2 cellular contexts compared by ENCODE assay signal in genomic region chr2:96353606-96354095, GRCh38.
TF ChIP-seq lines count a peak whose summit lies in the region.

No MANE protein-coding gene starts in this region.

TF ChIP-seq in liver, 16 proteins besides CTCF, POLR2A, EP300 and RAD21:
- TF ChIP-seq HNF4A (conservative IDR thresholded peaks at IDR 0.05) (no peak), SP1 (IDR thresholded peaks at IDR 0.05) (peak; percentile 51), GABPA (IDR thresholded peaks at IDR 0.05 in 1 of 2, conservative IDR thresholded peaks at IDR 0.05 in 1 of 2) (peak in 1 of 2 donors; percentile 37), RXRA (IDR thresholded peaks at IDR 0.05) (peak in 1 of 2 donors; percentile 49), TAF1 (conservative IDR thresholded peaks at IDR 0.05) (no peak), EGR1 (IDR thresholded peaks at IDR 0.05; ENCODE audit: low read depth in 2 of 2) (no peak), FOXA2 (IDR thresholded peaks at IDR 0.05) (no peak), MAX (IDR thresholded peaks at IDR 0.05) (no peak), JUND (IDR thresholded peaks at IDR 0.05) (no peak), HNF4G (IDR thresholded peaks at IDR 0.05) (no peak), YY1 (IDR thresholded peaks at IDR 0.05) (peak; percentile 22), NR2F2 (IDR thresholded peaks at IDR 0.05) (peak; percentile 62), FOXA1 (IDR thresholded peaks at IDR 0.05) (no peak)
- TF ChIP-seq, protein P1, sequence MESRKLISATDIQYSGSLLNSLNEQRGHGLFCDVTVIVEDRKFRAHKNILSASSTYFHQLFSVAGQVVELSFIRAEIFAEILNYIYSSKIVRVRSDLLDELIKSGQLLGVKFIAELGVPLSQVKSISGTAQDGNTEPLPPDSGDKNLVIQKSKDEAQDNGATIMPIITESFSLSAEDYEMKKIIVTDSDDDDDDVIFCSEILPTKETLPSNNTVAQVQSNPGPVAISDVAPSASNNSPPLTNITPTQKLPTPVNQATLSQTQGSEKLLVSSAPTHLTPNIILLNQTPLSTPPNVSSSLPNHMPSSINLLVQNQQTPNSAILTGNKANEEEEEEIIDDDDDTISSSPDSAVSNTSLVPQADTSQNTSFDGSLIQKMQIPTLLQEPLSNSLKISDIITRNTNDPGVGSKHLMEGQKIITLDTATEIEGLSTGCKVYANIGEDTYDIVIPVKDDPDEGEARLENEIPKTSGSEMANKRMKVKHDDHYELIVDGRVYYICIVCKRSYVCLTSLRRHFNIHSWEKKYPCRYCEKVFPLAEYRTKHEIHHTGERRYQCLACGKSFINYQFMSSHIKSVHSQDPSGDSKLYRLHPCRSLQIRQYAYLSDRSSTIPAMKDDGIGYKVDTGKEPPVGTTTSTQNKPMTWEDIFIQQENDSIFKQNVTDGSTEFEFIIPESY (IDR thresholded peaks at IDR 0.05): no peak
- TF ChIP-seq, protein P2, sequence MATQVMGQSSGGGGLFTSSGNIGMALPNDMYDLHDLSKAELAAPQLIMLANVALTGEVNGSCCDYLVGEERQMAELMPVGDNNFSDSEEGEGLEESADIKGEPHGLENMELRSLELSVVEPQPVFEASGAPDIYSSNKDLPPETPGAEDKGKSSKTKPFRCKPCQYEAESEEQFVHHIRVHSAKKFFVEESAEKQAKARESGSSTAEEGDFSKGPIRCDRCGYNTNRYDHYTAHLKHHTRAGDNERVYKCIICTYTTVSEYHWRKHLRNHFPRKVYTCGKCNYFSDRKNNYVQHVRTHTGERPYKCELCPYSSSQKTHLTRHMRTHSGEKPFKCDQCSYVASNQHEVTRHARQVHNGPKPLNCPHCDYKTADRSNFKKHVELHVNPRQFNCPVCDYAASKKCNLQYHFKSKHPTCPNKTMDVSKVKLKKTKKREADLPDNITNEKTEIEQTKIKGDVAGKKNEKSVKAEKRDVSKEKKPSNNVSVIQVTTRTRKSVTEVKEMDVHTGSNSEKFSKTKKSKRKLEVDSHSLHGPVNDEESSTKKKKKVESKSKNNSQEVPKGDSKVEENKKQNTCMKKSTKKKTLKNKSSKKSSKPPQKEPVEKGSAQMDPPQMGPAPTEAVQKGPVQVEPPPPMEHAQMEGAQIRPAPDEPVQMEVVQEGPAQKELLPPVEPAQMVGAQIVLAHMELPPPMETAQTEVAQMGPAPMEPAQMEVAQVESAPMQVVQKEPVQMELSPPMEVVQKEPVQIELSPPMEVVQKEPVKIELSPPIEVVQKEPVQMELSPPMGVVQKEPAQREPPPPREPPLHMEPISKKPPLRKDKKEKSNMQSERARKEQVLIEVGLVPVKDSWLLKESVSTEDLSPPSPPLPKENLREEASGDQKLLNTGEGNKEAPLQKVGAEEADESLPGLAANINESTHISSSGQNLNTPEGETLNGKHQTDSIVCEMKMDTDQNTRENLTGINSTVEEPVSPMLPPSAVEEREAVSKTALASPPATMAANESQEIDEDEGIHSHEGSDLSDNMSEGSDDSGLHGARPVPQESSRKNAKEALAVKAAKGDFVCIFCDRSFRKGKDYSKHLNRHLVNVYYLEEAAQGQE (IDR thresholded peaks at IDR 0.05): no peak
- TF ChIP-seq, protein P3, sequence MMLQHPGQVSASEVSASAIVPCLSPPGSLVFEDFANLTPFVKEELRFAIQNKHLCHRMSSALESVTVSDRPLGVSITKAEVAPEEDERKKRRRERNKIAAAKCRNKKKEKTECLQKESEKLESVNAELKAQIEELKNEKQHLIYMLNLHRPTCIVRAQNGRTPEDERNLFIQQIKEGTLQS (IDR thresholded peaks at IDR 0.05): no peak

TF ChIP-seq in HepG2, 621 proteins besides CTCF, POLR2A, EP300 and RAD21:
- TF ChIP-seq, protein P4, sequence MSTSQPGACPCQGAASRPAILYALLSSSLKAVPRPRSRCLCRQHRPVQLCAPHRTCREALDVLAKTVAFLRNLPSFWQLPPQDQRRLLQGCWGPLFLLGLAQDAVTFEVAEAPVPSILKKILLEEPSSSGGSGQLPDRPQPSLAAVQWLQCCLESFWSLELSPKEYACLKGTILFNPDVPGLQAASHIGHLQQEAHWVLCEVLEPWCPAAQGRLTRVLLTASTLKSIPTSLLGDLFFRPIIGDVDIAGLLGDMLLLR (CRISPR knock-in tag; IDR thresholded peaks at IDR 0.05): no peak
- TF ChIP-seq ELF4 (CRISPR knock-in tag; IDR thresholded peaks at IDR 0.05; ENCODE audit: borderline replicate concordance): no peak
- TF ChIP-seq ZNF20 (CRISPR knock-in tag; IDR thresholded peaks at IDR 0.05): no peak
- no peak for TF ChIP-seq ZNF138 (CRISPR knock-in tag; IDR thresholded peaks at IDR 0.05; ENCODE audit: low read depth)
- TF ChIP-seq, protein P5, sequence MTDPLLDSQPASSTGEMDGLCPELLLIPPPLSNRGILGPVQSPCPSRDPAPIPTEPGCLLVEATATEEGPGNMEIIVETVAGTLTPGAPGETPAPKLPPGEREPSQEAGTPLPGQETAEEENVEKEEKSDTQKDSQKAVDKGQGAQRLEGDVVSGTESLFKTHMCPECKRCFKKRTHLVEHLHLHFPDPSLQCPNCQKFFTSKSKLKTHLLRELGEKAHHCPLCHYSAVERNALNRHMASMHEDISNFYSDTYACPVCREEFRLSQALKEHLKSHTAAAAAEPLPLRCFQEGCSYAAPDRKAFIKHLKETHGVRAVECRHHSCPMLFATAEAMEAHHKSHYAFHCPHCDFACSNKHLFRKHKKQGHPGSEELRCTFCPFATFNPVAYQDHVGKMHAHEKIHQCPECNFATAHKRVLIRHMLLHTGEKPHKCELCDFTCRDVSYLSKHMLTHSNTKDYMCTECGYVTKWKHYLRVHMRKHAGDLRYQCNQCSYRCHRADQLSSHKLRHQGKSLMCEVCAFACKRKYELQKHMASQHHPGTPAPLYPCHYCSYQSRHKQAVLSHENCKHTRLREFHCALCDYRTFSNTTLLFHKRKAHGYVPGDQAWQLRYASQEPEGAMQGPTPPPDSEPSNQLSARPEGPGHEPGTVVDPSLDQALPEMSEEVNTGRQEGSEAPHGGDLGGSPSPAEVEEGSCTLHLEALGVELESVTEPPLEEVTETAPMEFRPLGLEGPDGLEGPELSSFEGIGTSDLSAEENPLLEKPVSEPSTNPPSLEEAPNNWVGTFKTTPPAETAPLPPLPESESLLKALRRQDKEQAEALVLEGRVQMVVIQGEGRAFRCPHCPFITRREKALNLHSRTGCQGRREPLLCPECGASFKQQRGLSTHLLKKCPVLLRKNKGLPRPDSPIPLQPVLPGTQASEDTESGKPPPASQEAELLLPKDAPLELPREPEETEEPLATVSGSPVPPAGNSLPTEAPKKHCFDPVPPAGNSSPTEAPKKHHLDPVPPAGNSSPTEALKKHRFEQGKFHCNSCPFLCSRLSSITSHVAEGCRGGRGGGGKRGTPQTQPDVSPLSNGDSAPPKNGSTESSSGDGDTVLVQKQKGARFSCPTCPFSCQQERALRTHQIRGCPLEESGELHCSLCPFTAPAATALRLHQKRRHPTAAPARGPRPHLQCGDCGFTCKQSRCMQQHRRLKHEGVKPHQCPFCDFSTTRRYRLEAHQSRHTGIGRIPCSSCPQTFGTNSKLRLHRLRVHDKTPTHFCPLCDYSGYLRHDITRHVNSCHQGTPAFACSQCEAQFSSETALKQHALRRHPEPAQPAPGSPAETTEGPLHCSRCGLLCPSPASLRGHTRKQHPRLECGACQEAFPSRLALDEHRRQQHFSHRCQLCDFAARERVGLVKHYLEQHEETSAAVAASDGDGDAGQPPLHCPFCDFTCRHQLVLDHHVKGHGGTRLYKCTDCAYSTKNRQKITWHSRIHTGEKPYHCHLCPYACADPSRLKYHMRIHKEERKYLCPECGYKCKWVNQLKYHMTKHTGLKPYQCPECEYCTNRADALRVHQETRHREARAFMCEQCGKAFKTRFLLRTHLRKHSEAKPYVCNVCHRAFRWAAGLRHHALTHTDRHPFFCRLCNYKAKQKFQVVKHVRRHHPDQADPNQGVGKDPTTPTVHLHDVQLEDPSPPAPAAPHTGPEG (CRISPR knock-in tag; IDR thresholded peaks at IDR 0.05): no peak
- TF ChIP-seq TBX3 (IDR thresholded peaks at IDR 0.05; ENCODE audit: borderline replicate concordance): no peak
- TF ChIP-seq ZNF331 (CRISPR knock-in tag; IDR thresholded peaks at IDR 0.05): no peak
- TF ChIP-seq RFXAP (CRISPR knock-in tag; IDR thresholded peaks at IDR 0.05; ENCODE audit: borderline replicate concordance): no peak
- no peak for TF ChIP-seq MXD1 (CRISPR knock-in tag; IDR thresholded peaks at IDR 0.05)
- TF ChIP-seq ZSCAN12 (CRISPR knock-in tag; IDR thresholded peaks at IDR 0.05): no peak
- no peak for TF ChIP-seq ATM (IDR thresholded peaks at IDR 0.05; ENCODE audit: borderline replicate concordance)
- TF ChIP-seq MLLT10 (CRISPR knock-in tag; IDR thresholded peaks at IDR 0.05): no peak
- no peak for TF ChIP-seq ZNF770 (CRISPR knock-in tag; IDR thresholded peaks at IDR 0.05)
- no peak for TF ChIP-seq ZBTB21 (CRISPR knock-in tag; IDR thresholded peaks at IDR 0.05)
- TF ChIP-seq HOXA5 (CRISPR knock-in tag; IDR thresholded peaks at IDR 0.05): no peak
- no peak for TF ChIP-seq ZNF12 (CRISPR knock-in tag; IDR thresholded peaks at IDR 0.05)
- no peak for TF ChIP-seq SP4 (CRISPR knock-in tag; IDR thresholded peaks at IDR 0.05)
- no peak for TF ChIP-seq ETS1 (CRISPR knock-in tag; IDR thresholded peaks at IDR 0.05)
- TF ChIP-seq ZNF577 (CRISPR knock-in tag; IDR thresholded peaks at IDR 0.05; ENCODE audit: borderline replicate concordance, low read depth): no peak
- TF ChIP-seq, protein P6, sequence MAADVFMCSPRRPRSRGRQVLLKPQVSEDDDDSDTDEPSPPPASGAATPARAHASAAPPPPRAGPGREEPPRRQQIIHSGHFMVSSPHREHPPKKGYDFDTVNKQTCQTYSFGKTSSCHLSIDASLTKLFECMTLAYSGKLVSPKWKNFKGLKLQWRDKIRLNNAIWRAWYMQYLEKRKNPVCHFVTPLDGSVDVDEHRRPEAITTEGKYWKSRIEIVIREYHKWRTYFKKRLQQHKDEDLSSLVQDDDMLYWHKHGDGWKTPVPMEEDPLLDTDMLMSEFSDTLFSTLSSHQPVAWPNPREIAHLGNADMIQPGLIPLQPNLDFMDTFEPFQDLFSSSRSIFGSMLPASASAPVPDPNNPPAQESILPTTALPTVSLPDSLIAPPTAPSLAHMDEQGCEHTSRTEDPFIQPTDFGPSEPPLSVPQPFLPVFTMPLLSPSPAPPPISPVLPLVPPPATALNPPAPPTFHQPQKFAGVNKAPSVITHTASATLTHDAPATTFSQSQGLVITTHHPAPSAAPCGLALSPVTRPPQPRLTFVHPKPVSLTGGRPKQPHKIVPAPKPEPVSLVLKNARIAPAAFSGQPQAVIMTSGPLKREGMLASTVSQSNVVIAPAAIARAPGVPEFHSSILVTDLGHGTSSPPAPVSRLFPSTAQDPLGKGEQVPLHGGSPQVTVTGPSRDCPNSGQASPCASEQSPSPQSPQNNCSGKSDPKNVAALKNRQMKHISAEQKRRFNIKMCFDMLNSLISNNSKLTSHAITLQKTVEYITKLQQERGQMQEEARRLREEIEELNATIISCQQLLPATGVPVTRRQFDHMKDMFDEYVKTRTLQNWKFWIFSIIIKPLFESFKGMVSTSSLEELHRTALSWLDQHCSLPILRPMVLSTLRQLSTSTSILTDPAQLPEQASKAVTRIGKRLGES (CRISPR knock-in tag; IDR thresholded peaks at IDR 0.05; ENCODE audit: borderline replicate concordance): no peak
